Comparison of ENCODE assay signal across 9 cellular contexts in genomic region chr4:24793219-24794005, GRCh38. TPM values are rescaled to one million over a fixed set of nuclear protein-coding genes. Genes with fewer than 3 reads are reported as not detected.
DNase-seq lines count a peak whose midpoint lies in the region; ATAC-seq and TF ChIP-seq lines count a peak whose summit lies in the region.
"Had no signal": no experiment of that assay in that cellular context is flagged by ENCODE, and none has a peak within 500 bp of the region (broad histone marks: within the 10 kb centered on the region; RNA-seq: fewer than 3 reads in every experiment).

No MANE protein-coding gene starts in this region.

- H3K79me2 ChIP-seq in mammary epithelial cell (ENCODE audit: insufficient read depth, low read length): no peaks in the 10 kb centered on the region

- H2AFZ ChIP-seq in mammary epithelial cell (ENCODE audit: low read depth, low read length): no peak overlapping the region

- no peak overlapping the region for H3K9ac ChIP-seq in mammary epithelial cell (ENCODE audit: insufficient read depth, low read length)

- no peak for ATAC-seq in GM19035 (IDR thresholded peaks at IDR 0.05; ENCODE audit: unreplicated experiment)
- no peak for ATAC-seq in HG03025 (IDR thresholded peaks at IDR 0.05; ENCODE audit: low FRiP score, unreplicated experiment)
- no peak for ATAC-seq in HG02973 (IDR thresholded peaks at IDR 0.05; ENCODE audit: unreplicated experiment)

- peaks cover 15% of the 10 kb centered on the region for H3K4me1 Mint-ChIP-seq in mesothelial cell of epicardium

- no peaks in the 10 kb centered on the region for H3K4me1 ChIP-seq in mammary epithelial cell (ENCODE audit: insufficient read depth, low read length)
- H3K4me1 ChIP-seq: right lobe of liver had no signal

- CTCF ChIA-PET in mammary epithelial cell (lab: Charles Lee; ENCODE audit: low non-redundant PET): interaction anchor here (0.5 to 0.8 kb wide), 5 partner anchors 111 to 370 kb away, joined by 3 to 6 read pairs (median 3); no protein-coding TSS in a partner anchor

- H3K9me3 ChIP-seq in mammary epithelial cell (replicated peaks; ENCODE audit: insufficient read depth, low read length): no peaks in the 10 kb centered on the region
- H3K9me3 ChIP-seq: right lobe of liver had no signal

- H3K36me3 Mint-ChIP-seq in mesothelial cell of epicardium: no peaks in the 10 kb centered on the region

- WGBS in mammary epithelial cell (ENCODE audit: low coverage, missing lambda C conversion rate): 81% methylated on average over 8 of the region's 8 CpGs

- H3K27me3 Mint-ChIP-seq in mesothelial cell of epicardium (ENCODE audit: low read depth): peaks cover 26% of the 10 kb centered on the region

- intact Hi-C loops in mammary epithelial cell (cut with micrococcal nuclease): loop anchor here (1.0 kb wide), 4 partner anchors 57 to 305 kb away; no protein-coding TSS in a partner anchor

- H3K36me3 ChIP-seq in mammary epithelial cell (ENCODE audit: insufficient read depth, low read length): no peaks in the 10 kb centered on the region
- H3K36me3 ChIP-seq: right lobe of liver had no signal

- no peak overlapping the region for H3K4me3 Mint-ChIP-seq in mesothelial cell of epicardium

- H3K9me3 Mint-ChIP-seq in mesothelial cell of epicardium: peaks cover 4% of the 10 kb centered on the region

- H3K27me3 ChIP-seq in mammary epithelial cell (ENCODE audit: insufficient read depth, low read length): peaks cover 5% of the 10 kb centered on the region
- H3K27me3 ChIP-seq: right lobe of liver had no signal

- no peak overlapping the region for H3K4me3 ChIP-seq in AG10803 (ENCODE audit: low read length)
- H3K4me3 ChIP-seq in mammary epithelial cell (replicated peaks in 1 of 3; ENCODE audit: insufficient read depth in 1 of 3, low read depth in 2 of 3, low read length in 3 of 3): no peak overlapping the region
- H3K4me3 ChIP-seq: right lobe of liver had no signal

- no peak overlapping the region for H3K27ac ChIP-seq in mammary epithelial cell (ENCODE audit: insufficient read depth, low read depth, low read length)

- no peak overlapping the region for H3K4me2 ChIP-seq in mammary epithelial cell (ENCODE audit: insufficient read depth, low read depth, low read length)

- in situ Hi-C loops in mammary epithelial cell (cut with MboI; ENCODE audit: low sequenced_read_pairs in 2 of 2): no loop called here

- no peak for DNase-seq in AG10803 (ENCODE audit: low read depth)
- DNase-seq in HT-29 (ENCODE audit: low spot score): peak; percentile 66
- DNase-seq in mammary epithelial cell: peak; percentile 55
- DNase-seq in mesothelial cell of epicardium (ENCODE audit: low spot score in 2 of 2, unreplicated experiment in 2 of 2): no peak
- no peak for DNase-seq in NCI-H2171 treated with DMSO at 0.1 percent for 48 hours (lab: John Stamatoyannopoulos, UW)
- DNase-seq: right lobe of liver had no signal

- no peak overlapping the region for H3K27ac Mint-ChIP-seq in mesothelial cell of epicardium

- dilution Hi-C loops in mammary epithelial cell (cut with HindIII; ENCODE audit: low sequenced_read_pairs): loop anchor here (5.0 kb wide), 1 partner anchor 94 kb away; no protein-coding TSS in a partner anchor

- no TSS peak for BruUV-seq in mammary epithelial cell (replicated peaks; lab: Mats Ljungman, UMichigan)

- H4K20me1 ChIP-seq in mammary epithelial cell (ENCODE audit: insufficient read depth, low read length): no peaks in the 10 kb centered on the region

- TF ChIP-seq CTCF in AG10803 (conservative IDR thresholded peaks at IDR 0.05; ENCODE audit: low read length) (peak; percentile 46), mammary epithelial cell (conservative IDR thresholded peaks at IDR 0.05 in 1 of 2, IDR thresholded peaks at IDR 0.05 in 1 of 2; ENCODE audit: extremely low read depth in 1 of 2, insufficient read depth in 1 of 2, low read depth in 1 of 2, low read length in 2 of 2) (peak; percentile 38 to 73), mesothelial cell of epicardium (IDR thresholded peaks at IDR 0.05; ENCODE audit: unreplicated experiment) (peak; percentile 24)

RNA-seq across cellular contexts. Expression of gene SOD3, which starts 2.0 kb away (rescaled TPM):
- 2.0 and 3.3 TPM in 2 replicates for total RNA-seq in HT-29 (2014; rRNA removed; shearing (Covaris generic))
- under 1 TPM in 1 of 2 donors, not detected in 1; 0.17 TPM for total RNA-seq in mammary epithelial cell
- polyA plus RNA-seq in mammary epithelial cell: not detected
- polyA minus RNA-seq in mammary epithelial cell: not detected
- total RNA-seq in mesothelial cell of epicardium: 5.7 to 6.5 TPM (median 5.8 TPM) in 3 replicates

Comparison
In these comparisons a context has a peak if more than half of its experiments do, and no peak if none do; other contexts are left out.
1. DNase-seq: peak in HT-29 (single experiment) and mammary epithelial cell (single experiment); none in AG10803 (single experiment), mesothelial cell of epicardium (0 of 2) and NCI-H2171 treated with DMSO at 0.1 percent for 48 hours (single experiment).
2. Peak in every context shown above with its lines, with median percentiles within 50 percentile points of each other: CTCF ChIP-seq.